Comparison of ENCODE assay signal across 7 cellular contexts in the genomic region with DNA sequence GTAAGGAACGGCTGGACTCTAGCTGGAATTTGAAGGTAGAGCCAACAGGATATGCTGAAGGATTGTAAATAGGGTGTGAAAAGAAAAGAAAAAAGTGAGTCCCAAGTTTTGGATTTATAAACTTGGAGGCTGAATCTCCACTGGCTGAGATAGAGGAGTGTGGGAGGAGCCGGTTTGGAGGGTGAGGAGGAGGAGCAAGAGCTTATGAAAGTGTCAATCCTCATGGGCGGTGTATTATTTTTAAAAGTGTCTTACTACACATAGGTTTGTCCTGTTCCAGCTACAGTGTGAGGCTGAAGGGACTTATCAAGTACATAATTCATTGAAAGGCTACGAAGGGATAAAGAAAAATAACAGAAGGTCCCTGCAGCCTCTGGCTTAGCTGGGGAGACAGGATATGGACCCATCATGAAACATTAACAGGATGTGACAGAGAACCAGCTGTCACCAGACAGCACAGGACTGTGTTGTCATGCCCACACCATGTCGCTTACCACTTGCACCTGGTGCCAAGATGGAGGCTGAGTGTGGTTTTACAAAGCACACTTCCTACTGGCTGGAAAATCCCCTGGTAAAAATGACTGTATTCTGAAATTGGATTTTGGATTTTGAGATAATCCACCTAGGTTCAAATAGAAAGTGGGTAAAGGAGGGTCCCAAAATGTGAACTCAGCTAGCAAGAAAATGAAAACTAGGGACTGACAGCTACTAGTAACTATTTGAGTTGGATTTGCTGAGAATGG. TPM values are rescaled to one million over a fixed set of nuclear protein-coding genes. Genes with fewer than 3 reads are reported as not detected.
DNase-seq lines count a peak whose midpoint lies in the region; ATAC-seq and TF ChIP-seq lines count a peak whose summit lies in the region.

No MANE protein-coding gene starts in this region.

- ATAC-seq in GM18907 (IDR thresholded peaks at IDR 0.05; ENCODE audit: unreplicated experiment) (peak; percentile 90), HG02759 (IDR thresholded peaks at IDR 0.05; ENCODE audit: unreplicated experiment) (peak; percentile 84)
- peak; percentile 77 to 83 for ATAC-seq in activated naive CD4-positive, alpha-beta T cell treated with anti-CD3 and anti-CD28 coated beads, Interleukin-2, amount 50 U/mL, for 72 hours

- H3K27ac Mint-ChIP-seq in activated naive CD4-positive, alpha-beta T cell treated with anti-CD3 and anti-CD28 coated beads, Interleukin-2, amount 50 U/mL, for 72 hours: peak overlapping the region; percentile 73 to 86
- peak overlapping the region in 2 of 7 donors; percentile 51 to 68 for H3K27ac Mint-ChIP-seq in CD14-positive monocyte

- no peak for TF ChIP-seq CTCF in CD14-positive monocyte (IDR thresholded peaks at IDR 0.05)

- peaks cover 3 to 4% of the 10 kb centered on the region in 2 donors for H3K9me3 Mint-ChIP-seq in activated naive CD4-positive, alpha-beta T cell treated with anti-CD3 and anti-CD28 coated beads, Interleukin-2, amount 50 U/mL, for 72 hours
- peaks cover 0 to 4% (median 0%) of the 10 kb centered on the region in 7 donors for H3K9me3 Mint-ChIP-seq in CD14-positive monocyte

- H3K4me1 Mint-ChIP-seq in CD14-positive monocyte: peaks cover 17% of the 10 kb centered on the region

- H3K4me3 Mint-ChIP-seq in CD14-positive monocyte: no peak overlapping the region

- intact Hi-C loops in CD14-positive monocyte (cut with micrococcal nuclease): no loop called here

- DNase-seq in NCI-H2171 (lab: John Stamatoyannopoulos, UW) (peak; percentile 50), CD14-positive monocyte (ENCODE audit: low spot score) (no peak), nucleus accumbens (lab: John Stamatoyannopoulos, UW) (no peak), GOT3 (lab: John Stamatoyannopoulos, UW) (no peak)
- peak; percentile 35 to 65 for DNase-seq in activated naive CD4-positive, alpha-beta T cell treated with anti-CD3 and anti-CD28 coated beads, Interleukin-2, amount 50 U/mL, for 72 hours (ENCODE audit: low spot score in 2 of 2)

- H3K36me3 Mint-ChIP-seq in activated naive CD4-positive, alpha-beta T cell treated with anti-CD3 and anti-CD28 coated beads, Interleukin-2, amount 50 U/mL, for 72 hours: peaks cover 0 to 5% of the 10 kb centered on the region in 2 donors
- peaks cover 8 to 18% of the 10 kb centered on the region in 2 donors for H3K36me3 Mint-ChIP-seq in CD14-positive monocyte

- peaks cover 9 to 14% (median 14%) of the 10 kb centered on the region in 3 donors for H3K27me3 Mint-ChIP-seq in CD14-positive monocyte (ENCODE audit: low read depth in 3 of 3)

RNA-seq across cellular contexts. Expression of a gene that starts 2.5 kb away (rescaled TPM):
- total RNA-seq in activated naive CD4-positive, alpha-beta T cell treated with anti-CD3 and anti-CD28 coated beads, Interleukin-2, amount 50 U/mL, for 72 hours: 1 to 10 TPM; 4.9 to 7.3 TPM
- under 1 TPM in 1 of 2 donors, not detected in 1; 0.14 TPM for polyA plus RNA-seq in CD14-positive monocyte

Comparison
In these comparisons a context has a peak if more than half of its experiments do, and no peak if none do; other contexts are left out.
1. DNase-seq: peak in NCI-H2171 (single experiment) and activated naive CD4-positive, alpha-beta T cell treated with anti-CD3 and anti-CD28 coated beads, Interleukin-2, amount 50 U/mL, for 72 hours (2 of 2); none in CD14-positive monocyte (single experiment), nucleus accumbens (0 of 56) and GOT3 (single experiment).
2. Peak in every context shown above with its lines, with median percentiles within 50 percentile points of each other: ATAC-seq.